ENCODE assay signal across 11 cellular contexts in genomic region chr6:158039178-158039557, GRCh38. TPM values are rescaled to one million over a fixed set of nuclear protein-coding genes. Genes with fewer than 3 reads are reported as not detected.
DNase-seq lines count a peak whose midpoint lies in the region; ATAC-seq and TF ChIP-seq lines count a peak whose summit lies in the region.
"Had no signal": no experiment of that assay in that cellular context is flagged by ENCODE, and none has a peak within 500 bp of the region (broad histone marks: within the 10 kb centered on the region; RNA-seq: fewer than 3 reads in every experiment).

No MANE protein-coding gene starts in this region.

- H3K27ac Mint-ChIP-seq in Caco-2 (ENCODE audit: unreplicated experiment), result peak overlapping the region; percentile 92

- H3K9me3 Mint-ChIP-seq in Caco-2 (ENCODE audit: unreplicated experiment), result no peaks in the 10 kb centered on the region

- POLR2A ChIA-PET in Caco-2 (lab: Charles Lee), result no interaction called here

- DNase-seq in Caco-2 (no peak), choroid plexus epithelial cell (ENCODE audit: low read depth) (peak; percentile 93), neuronal stem cell (ENCODE audit: low spot score) (no peak), NCI-H2107 treated with DMSO at 0.1 percent for 48 hours (lab: John Stamatoyannopoulos, UW; ENCODE audit: unreplicated experiment) (no peak), HuH-7.5 (ENCODE audit: low spot score) (no peak)
- DNase-seq: NCI-H774; stimulated activated CD4-positive, alpha-beta T cell treated with anti-CD3 and anti-CD28 coated beads, Interleukin-4, amount 100 ng/mL, for 1 hour; testis had no signal

- H2BK12ac ChIP-seq in neuronal stem cell (ENCODE audit: low read length), result no peak overlapping the region

- H3K4me1 Mint-ChIP-seq in Caco-2 (ENCODE audit: low read depth, unreplicated experiment), result peaks cover 55% of the 10 kb centered on the region

- no peak overlapping the region for H2AK5ac ChIP-seq in neuronal stem cell (ENCODE audit: low read depth, low read length)

- no peak overlapping the region for H3K4ac ChIP-seq in neuronal stem cell (ENCODE audit: low read length)

- H3K4me1 ChIP-seq in Caco-2, result peaks cover 67% of the 10 kb centered on the region
- peaks cover 5 to 15% of the 10 kb centered on the region in 2 donors for H3K4me1 ChIP-seq in neuronal stem cell (ENCODE audit: control insufficient read depth in 2 of 2, insufficient read depth in 1 of 2, low read depth in 1 of 2, low read length in 2 of 2)

- no CpG with 5 or more reads among the region's 9 CpGs for WGBS in neuronal stem cell (ENCODE audit: extremely low coverage in 2 of 2, insufficient read length in 2 of 2, insufficient replicate concordance in 1 of 2), 2 donors

- H2AFZ ChIP-seq in neuronal stem cell (ENCODE audit: low read length), result no peak overlapping the region

- H2BK5ac ChIP-seq in neuronal stem cell (ENCODE audit: low read length), result no peak overlapping the region

- intact Hi-C loops in Caco-2 (cut with micrococcal nuclease; ENCODE audit: unreplicated experiment), result loop anchor here (2.0 kb wide), 1 partner anchor 34 kb away; no protein-coding TSS in a partner anchor

- H3K9me3 ChIP-seq in Caco-2, result no peaks in the 10 kb centered on the region
- H3K9me3 ChIP-seq in KOPT-K1 (ENCODE audit: insufficient read depth, low read length, poor library complexity, severe bottlenecking), result no peaks in the 10 kb centered on the region
- H3K9me3 ChIP-seq in neuronal stem cell (replicated peaks in 1 of 2; ENCODE audit: control insufficient read depth in 2 of 2, insufficient read depth in 1 of 2, low read depth in 1 of 2, low read length in 2 of 2), result peaks cover 0 to 5% of the 10 kb centered on the region in 2 donors
- H3K9me3 ChIP-seq: testis had no signal

- H3K27ac ChIP-seq in KOPT-K1 (ENCODE audit: low read depth, low read length, poor library complexity, severe bottlenecking) (peak overlapping the region; percentile 42), neuronal stem cell (replicated peaks; ENCODE audit: low read length) (no peak overlapping the region)
- H3K27ac ChIP-seq: testis had no signal

- no peak overlapping the region for H3K23ac ChIP-seq in neuronal stem cell (ENCODE audit: low read depth, low read length, poor library complexity)

- H3K4me3 ChIP-seq in Caco-2 (ENCODE audit: low read depth, low read length), result no peak overlapping the region
- H3K4me3 ChIP-seq in choroid plexus epithelial cell (ENCODE audit: low read depth, low read length), result no peak overlapping the region
- no peak overlapping the region for H3K4me3 ChIP-seq in neuronal stem cell (ENCODE audit: low read length in 2 of 2)
- H3K4me3 ChIP-seq: testis had no signal

- no peak overlapping the region for H4K91ac ChIP-seq in neuronal stem cell (ENCODE audit: low read depth, low read length, poor library complexity)

- BruUV-seq in Caco-2 (replicated peaks; lab: Mats Ljungman, UMichigan), result no TSS peak

- H3K14ac ChIP-seq in neuronal stem cell (ENCODE audit: low read length), result no peak overlapping the region

- H4K8ac ChIP-seq in neuronal stem cell (ENCODE audit: low read depth, low read length), result no peak overlapping the region

- H2BK15ac ChIP-seq in neuronal stem cell (ENCODE audit: low read length), result no peak overlapping the region

- peaks cover 55% of the 10 kb centered on the region for H3K36me3 Mint-ChIP-seq in Caco-2 (ENCODE audit: insufficient read depth, unreplicated experiment)

- no peak for TF ChIP-seq CTCF in Caco-2 (IDR thresholded peaks at IDR 0.05; ENCODE audit: insufficient read depth in 1 of 2, low read depth in 1 of 2, low read length in 1 of 2, severe bottlenecking in 1 of 2, unreplicated experiment in 1 of 2)
- no peak for TF ChIP-seq CTCF in choroid plexus epithelial cell (conservative IDR thresholded peaks at IDR 0.05; ENCODE audit: low read depth, low read length)

- no peak for ATAC-seq in GM18867 (IDR thresholded peaks at IDR 0.05; ENCODE audit: unreplicated experiment)
- ATAC-seq in HG02852 (IDR thresholded peaks at IDR 0.05; ENCODE audit: unreplicated experiment), result no peak

- peaks cover 3% of the 10 kb centered on the region for H3K79me1 ChIP-seq in neuronal stem cell (ENCODE audit: low read depth, low read length)

- no peak overlapping the region for H3K4me3 Mint-ChIP-seq in Caco-2 (ENCODE audit: unreplicated experiment)

- H3K9ac ChIP-seq in neuronal stem cell (ENCODE audit: low read depth, low read length, poor library complexity), result no peak overlapping the region

- H3K4me2 ChIP-seq in neuronal stem cell (ENCODE audit: insufficient read depth, low read length, poor library complexity, severe bottlenecking), result no peak overlapping the region

- H3K36me3 ChIP-seq in Caco-2 (ENCODE audit: control insufficient read depth, insufficient read depth, low read length), result 0 out of 2 replicates have a peak, but pooled peaks cover 1% of the 10 kb centered on the region
- H3K36me3 ChIP-seq in KOPT-K1 (ENCODE audit: insufficient read depth, low read length), result peaks cover 37% of the 10 kb centered on the region
- peaks cover 0 to 4% of the 10 kb centered on the region in 2 donors for H3K36me3 ChIP-seq in neuronal stem cell (replicated peaks in 1 of 2; ENCODE audit: control insufficient read depth in 2 of 2, insufficient read depth in 2 of 2, low read length in 2 of 2)

- H3K18ac ChIP-seq in neuronal stem cell (ENCODE audit: low read length), result peak overlapping the region; percentile 20

- no peaks in the 10 kb centered on the region for H3K27me3 Mint-ChIP-seq in Caco-2 (ENCODE audit: insufficient read depth, unreplicated experiment)

- no peaks in the 10 kb centered on the region for H3K27me3 ChIP-seq in Caco-2 (replicated peaks; ENCODE audit: control insufficient read depth, insufficient read depth, low read length)
- H3K27me3 ChIP-seq in neuronal stem cell (ENCODE audit: control insufficient read depth in 3 of 3, insufficient read depth in 3 of 3, low read depth in 1 of 3, low read length in 3 of 3), result no peaks in the 10 kb centered on the region
- H3K27me3 ChIP-seq: testis had no signal

- CTCF ChIA-PET in Caco-2 (lab: Charles Lee), result no interaction called here

- H2BK120ac ChIP-seq in neuronal stem cell (ENCODE audit: low read depth, low read length), result no peak overlapping the region

RNA-seq across cellular contexts. Expression of gene SYNJ2, which starts 57.5 kb away (rescaled TPM):
- 45.0 and 47.9 TPM in 2 replicates for total RNA-seq in Caco-2 (2022)
- polyA plus RNA-seq in neuronal stem cell (2013, experiment 1 of 2), result 1.8 TPM
- polyA plus RNA-seq in neuronal stem cell (2013, experiment 2 of 2), result 1.9 TPM
